16 cellular contexts compared by ENCODE assay signal in the genomic region with DNA sequence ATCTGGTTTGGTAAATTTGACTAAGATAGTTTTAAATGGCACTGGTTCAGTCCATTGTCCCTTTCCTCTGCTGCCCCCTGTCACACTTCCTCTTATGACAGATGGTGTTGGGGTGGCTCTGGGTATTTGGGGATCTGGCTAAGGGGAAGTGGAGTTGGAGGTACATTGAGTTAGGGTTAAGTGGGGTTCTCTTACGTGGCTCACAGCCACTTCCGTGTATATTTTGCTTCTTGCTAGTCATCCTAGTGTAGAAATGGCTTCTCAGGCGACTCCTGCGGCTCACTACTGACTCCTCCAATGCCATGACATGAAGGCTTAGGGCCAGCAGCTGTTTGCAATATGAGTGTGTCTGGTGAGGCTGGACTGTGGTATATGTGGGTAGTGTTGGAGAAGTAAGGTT.
DNase-seq lines count a peak whose midpoint lies in the region; ATAC-seq and TF ChIP-seq lines count a peak whose summit lies in the region.
"Had no signal": no experiment of that assay in that cellular context is flagged by ENCODE, and none has a peak within 500 bp of the region (broad histone marks: within the 10 kb centered on the region; RNA-seq: fewer than 3 reads in every experiment).

No MANE protein-coding gene starts in this region.

- H3K27ac Mint-ChIP-seq in H9, result no peak overlapping the region
- no peak overlapping the region for H3K27ac Mint-ChIP-seq in activated CD4-positive, alpha-beta T cell treated with anti-CD3 and anti-CD28 coated beads for 36 hours
- H3K27ac Mint-ChIP-seq: B cell, nephron progenitor cell had no signal

- no CpG with 5 or more reads among the region's 4 CpGs for WGBS in H9 (ENCODE audit: extremely low coverage, insufficient read length, low lambda C conversion rate)

- H3K4me3 Mint-ChIP-seq in H9, result no peak overlapping the region
- no peak overlapping the region for H3K4me3 Mint-ChIP-seq in activated CD4-positive, alpha-beta T cell treated with anti-CD3 and anti-CD28 coated beads for 36 hours
- H3K4me3 Mint-ChIP-seq: B cell, nephron progenitor cell had no signal

- no peak overlapping the region for H4K8ac ChIP-seq in H9 (replicated peaks; ENCODE audit: insufficient read length, low read depth, low read length)

- no peak overlapping the region for H3K18ac ChIP-seq in H9 (ENCODE audit: insufficient read length, low read depth, low read length)

- H3K9ac ChIP-seq in H9 (ENCODE audit: extremely low read depth, insufficient read length, low read length), result no peak overlapping the region

- no peaks in the 10 kb centered on the region for H3K79me2 ChIP-seq in H9 (ENCODE audit: insufficient read depth, low read length)

- peaks cover 10 to 27% of the 10 kb centered on the region in 2 experiments for H3K4me1 Mint-ChIP-seq in H9
- no peaks in the 10 kb centered on the region for H3K4me1 Mint-ChIP-seq in activated CD4-positive, alpha-beta T cell treated with anti-CD3 and anti-CD28 coated beads for 36 hours

- no peak overlapping the region for H2BK20ac ChIP-seq in H9 (ENCODE audit: low read depth, low read length, poor library complexity, severe bottlenecking)

- H3K4me2 ChIP-seq in H9 (ENCODE audit: insufficient read depth, insufficient read length, low read length), result no peak overlapping the region

- no peak overlapping the region for H2AK5ac ChIP-seq in H9 (ENCODE audit: insufficient read length, low read length)

- POLR2A ChIA-PET in activated CD4-positive, alpha-beta T cell treated with anti-CD3 and anti-CD28 coated beads for 36 hours (lab: Charles Lee), result no interaction called here

- H3K23me2 ChIP-seq in H9 (ENCODE audit: insufficient read length, low read depth, low read length, poor library complexity, severe bottlenecking), result no peaks in the 10 kb centered on the region

- no peak overlapping the region for H2BK15ac ChIP-seq in H9 (ENCODE audit: low read depth, low read length)

- H2BK120ac ChIP-seq in H9 (ENCODE audit: low read depth, low read length, poor library complexity, severe bottlenecking), result no peak overlapping the region

- no peaks in the 10 kb centered on the region for H4K20me1 ChIP-seq in H9 (ENCODE audit: control insufficient read depth, insufficient read depth, insufficient read length)

- no peaks in the 10 kb centered on the region for H3K79me1 ChIP-seq in H9 (ENCODE audit: insufficient read depth, low read depth, low read length, poor library complexity, severe bottlenecking)

- TF ChIP-seq CTCF in H9 (conservative IDR thresholded peaks at IDR 0.05), result no peak

- H3K27ac ChIP-seq in H9 (ENCODE audit: insufficient read length, low read depth, low read length), result no peak overlapping the region
- H3K27ac ChIP-seq: foreskin keratinocyte had no signal

- no peak overlapping the region for H3K23ac ChIP-seq in H9 (ENCODE audit: insufficient read length, low read depth, low read length)

- no peak overlapping the region for H2AFZ ChIP-seq in H9 (ENCODE audit: low read length)

- intact Hi-C loops in Right ventricle myocardium inferior (cut with DNase I), result no loop called here
- intact Hi-C loops in activated CD4-positive, alpha-beta T cell treated with anti-CD3 and anti-CD28 coated beads for 36 hours (cut with DNase I, micrococcal nuclease), result no loop called here

- H3K4ac ChIP-seq in H9 (ENCODE audit: low read depth, low read length), result no peak overlapping the region

- CTCF ChIA-PET in activated CD4-positive, alpha-beta T cell treated with anti-CD3 and anti-CD28 coated beads for 36 hours (lab: Charles Lee), result interaction anchor here (2.9 kb wide), 1 partner anchor 10 kb away, joined by 14 read pairs; no protein-coding TSS in a partner anchor

- H4K91ac ChIP-seq in H9 (ENCODE audit: insufficient read length, low read depth, low read length), result no peak overlapping the region

- H3K14ac ChIP-seq in H9 (ENCODE audit: insufficient read depth, low read length), result no peak overlapping the region

- DNase-seq in CD1c-positive myeloid dendritic cell (ENCODE audit: extremely low spot score) (peak; percentile 36), H9 (peak; percentile 10), RPMI8226 (peak; percentile 38), left lobe of liver (ENCODE audit: low spot score) (peak; percentile 16), Right ventricle myocardium inferior (ENCODE audit: missing footprints) (no peak), SK-N-DZ (ENCODE audit: low spot score) (no peak)
- DNase-seq in activated CD4-positive, alpha-beta T cell treated with anti-CD3 and anti-CD28 coated beads for 36 hours, result no peak
- DNase-seq: activated CD4-positive, alpha-beta T cell treated with anti-CD3 and anti-CD28 coated beads for 4 hours; activated T-cell treated with anti-CD3 and anti-CD28 coated beads for 4 hours; DMS 273 treated with DMSO at 0.1 percent for 48 hours; foreskin keratinocyte; NCI-H1930; nephron progenitor cell; stimulated activated CD4-positive, alpha-beta T cell treated with anti-CD3 and anti-CD28 coated beads, Interleukin-15, amount 100 ng/mL, for 24 hours had no signal

- H4K5ac ChIP-seq in H9 (ENCODE audit: insufficient read length, low read depth, low read length), result no peak overlapping the region

- H2BK5ac ChIP-seq in H9 (ENCODE audit: insufficient read length, low read length), result no peak overlapping the region

- H3K9me3 ChIP-seq in H9 (ENCODE audit: control insufficient read depth, low read depth, low read length), result no peaks in the 10 kb centered on the region

- H3K9me3 Mint-ChIP-seq in H9, result no peaks in the 10 kb centered on the region
- no peaks in the 10 kb centered on the region for H3K9me3 Mint-ChIP-seq in activated CD4-positive, alpha-beta T cell treated with anti-CD3 and anti-CD28 coated beads for 36 hours (ENCODE audit: low read depth)
- H3K9me3 Mint-ChIP-seq: nephron progenitor cell had no signal

- no peak overlapping the region for H2BK12ac ChIP-seq in H9 (ENCODE audit: insufficient read length, low read depth, low read length)

- H3K4me1 ChIP-seq in H9 (ENCODE audit: insufficient read depth, low read length), result peaks cover 8% of the 10 kb centered on the region
- H3K4me1 ChIP-seq: foreskin keratinocyte had no signal

- no peaks in the 10 kb centered on the region for H3K27me3 ChIP-seq in H9 (ENCODE audit: insufficient read depth, low read length)
- H3K27me3 ChIP-seq: foreskin keratinocyte had no signal

- no peak overlapping the region for H3K56ac ChIP-seq in H9 (ENCODE audit: insufficient read length, low read depth, low read length)

- ATAC-seq in left lobe of liver (peak; percentile 21), Right ventricle myocardium inferior (no peak), GM21447 (IDR thresholded peaks at IDR 0.05; ENCODE audit: unreplicated experiment) (no peak)
- no peak for ATAC-seq in activated CD4-positive, alpha-beta T cell treated with anti-CD3 and anti-CD28 coated beads for 36 hours
- ATAC-seq: foreskin keratinocyte had no signal

- H3K36me3 Mint-ChIP-seq in H9 (ENCODE audit: insufficient read depth in 1 of 3, low read depth in 3 of 3), result no peaks in the 10 kb centered on the region
- H3K36me3 Mint-ChIP-seq in activated CD4-positive, alpha-beta T cell treated with anti-CD3 and anti-CD28 coated beads for 36 hours (ENCODE audit: low read depth), result no peaks in the 10 kb centered on the region

- no peak overlapping the region for H3T11ph ChIP-seq in H9 (ENCODE audit: low read length)

- H3K27me3 Mint-ChIP-seq in H9 (ENCODE audit: low read depth), result no peaks in the 10 kb centered on the region
- H3K27me3 Mint-ChIP-seq in activated CD4-positive, alpha-beta T cell treated with anti-CD3 and anti-CD28 coated beads for 36 hours, result no peaks in the 10 kb centered on the region
- H3K27me3 Mint-ChIP-seq: B cell had no signal

Comparison
In these comparisons a context has a peak if more than half of its experiments do, and no peak if none do; other contexts are left out.
1. DNase-seq: peak in CD1c-positive myeloid dendritic cell (single experiment), H9 (single experiment), RPMI8226 (single experiment) and left lobe of liver (single experiment); none in Right ventricle myocardium inferior (single experiment), activated CD4-positive, alpha-beta T cell treated with anti-CD3 and anti-CD28 coated beads for 36 hours (single experiment) and SK-N-DZ (single experiment).